Comparison of ENCODE assay signal across 9 cellular contexts in the genomic region with DNA sequence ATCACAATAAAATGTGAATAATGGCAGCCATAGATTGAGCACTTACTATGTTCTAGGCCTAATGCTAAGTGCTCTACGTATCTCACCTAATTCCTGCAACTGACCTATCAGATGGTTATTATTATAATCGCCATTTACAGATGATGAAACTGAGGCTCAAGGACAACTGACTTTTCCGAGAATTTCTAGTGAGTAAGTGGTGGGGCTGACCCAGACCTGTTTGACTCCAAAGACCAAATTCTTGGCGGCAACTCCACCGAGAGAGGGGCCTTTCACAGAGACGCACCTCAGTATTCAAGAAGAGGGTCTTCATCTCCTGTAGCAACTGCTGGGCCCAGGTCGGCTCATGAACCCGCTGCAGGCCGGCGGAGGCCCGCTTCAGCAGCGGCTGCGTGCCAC. TPM values are rescaled to one million over a fixed set of nuclear protein-coding genes. Genes with fewer than 3 reads are reported as not detected.
A peak's percentile ranks its signal among the peaks of the same experiment; 100 is the strongest.
DNase-seq lines count a peak whose midpoint lies in the region; ATAC-seq, FAIRE-seq and TF ChIP-seq lines count a peak whose summit lies in the region.
"Had no signal": no experiment of that assay in that cellular context is flagged by ENCODE, and none has a peak within 500 bp of the region (broad histone marks: within the 10 kb centered on the region; RNA-seq: fewer than 3 reads in every experiment).

No MANE protein-coding gene starts in this region.

- intact Hi-C loops in GM12878 (cut with micrococcal nuclease; ENCODE audit: unreplicated experiment) (no loop called here), upper lobe of right lung (cut with DNase I) (no loop called here)

- no peaks in the 10 kb centered on the region for H3K9me3 Mint-ChIP-seq in activated naive CD4-positive, alpha-beta T cell treated with anti-CD3 and anti-CD28 coated beads, Interleukin-2, amount 50 U/mL, for 24 hours
- H3K9me3 Mint-ChIP-seq in memory B cell: no peaks in the 10 kb centered on the region

- H3K4me2 ChIP-seq in GM12878 (ENCODE audit: control insufficient read depth, insufficient read depth): peak overlapping the region; percentile 92

- no peak for DNase-seq in activated naive CD4-positive, alpha-beta T cell treated with anti-CD3 and anti-CD28 coated beads, Interleukin-2, amount 50 U/mL, for 16 hours
- DNase-seq in GM12878 (ENCODE audit: low read depth, low spot score) (no peak), memory B cell (ENCODE audit: low spot score in 2 of 2) (no peak), upper lobe of right lung (no peak), NCI-H345 (lab: John Stamatoyannopoulos, UW) (no peak), amniotic stem cell (lab: John Stamatoyannopoulos, UW) (no peak)

- H3K4me1 ChIP-seq in GM12878 (ENCODE audit: control insufficient read depth, insufficient read depth, low read length) (peaks cover 12% of the 10 kb centered on the region), upper lobe of right lung (peaks cover 24% of the 10 kb centered on the region)

- TF ChIP-seq CTCF in GM12878 (IDR thresholded peaks at IDR 0.05 in 2 of 3, conservative IDR thresholded peaks at IDR 0.05 in 1 of 3; ENCODE audit: control insufficient read depth in 2 of 3, extremely low read depth in 1 of 3, insufficient read depth in 1 of 3, low read depth in 3 of 3, low read length in 3 of 3) (no peak), upper lobe of right lung (IDR thresholded peaks at IDR 0.05) (no peak)

- in situ Hi-C loops in GM12878 (cut with MboI): no loop called here

- no peaks in the 10 kb centered on the region for H3K27me3 Mint-ChIP-seq in activated naive CD4-positive, alpha-beta T cell treated with anti-CD3 and anti-CD28 coated beads, Interleukin-2, amount 50 U/mL, for 24 hours
- H3K27me3 Mint-ChIP-seq in memory B cell: no peaks in the 10 kb centered on the region

- FAIRE-seq in GM12878 (lab: Jason Lieb, UNC): no peak

- TF ChIP-seq POLR2A in GM12878 (IDR thresholded peaks at IDR 0.05; ENCODE audit: low read depth, low read length): no peak

- H3K4me1 Mint-ChIP-seq in activated naive CD4-positive, alpha-beta T cell treated with anti-CD3 and anti-CD28 coated beads, Interleukin-2, amount 50 U/mL, for 24 hours: peaks cover 40% of the 10 kb centered on the region
- H3K4me1 Mint-ChIP-seq in memory B cell: peaks cover 22% of the 10 kb centered on the region

- POLR2A ChIA-PET in GM12878 (lab: Charles Lee): interaction anchor here (1.0 to 1.3 kb wide), 3 partner anchors 19 to 114 kb away, joined by 3 to 4 read pairs (median 4); a partner anchor contains a TSS

- no peaks in the 10 kb centered on the region for H3K9me3 ChIP-seq in GM12878 (replicated peaks; ENCODE audit: control insufficient read depth, insufficient read depth, low read length)
- no peaks in the 10 kb centered on the region for H3K9me3 ChIP-seq in upper lobe of right lung

- RAD21 ChIA-PET in GM12878 (lab: Charles Lee; ENCODE audit: unreplicated experiment): interaction anchor here (1.0 to 2.0 kb wide), 7 partner anchors 11 to 114 kb away, joined by 3 to 10 read pairs (median 4); a partner anchor contains a TSS

- peak overlapping the region; percentile 99 for H3K9ac ChIP-seq in GM12878 (ENCODE audit: control insufficient read depth, insufficient read depth, low read length)

- no TSS peak for BruUV-seq in GM12878 (replicated peaks; lab: Mats Ljungman, UMichigan)

- H3K27me3 ChIP-seq in GM12878 (replicated peaks in 1 of 2; ENCODE audit: control insufficient read depth in 2 of 2, insufficient read depth in 2 of 2, low read length in 1 of 2) (no peaks in the 10 kb centered on the region), upper lobe of right lung (no peaks in the 10 kb centered on the region)

- H3K27ac ChIP-seq in GM12878 (ENCODE audit: control insufficient read depth, insufficient read depth) (no peak overlapping the region; the same call in 1 of the 2 replicates), upper lobe of right lung (peak overlapping the region; percentile 97)

- H3K79me2 ChIP-seq in GM12878 (ENCODE audit: control insufficient read depth, insufficient read depth, low read length): peaks cover 29% of the 10 kb centered on the region

- H3K4me3 ChIP-seq in GM12878 (peak overlapping the region; percentile 89), upper lobe of right lung (peak overlapping the region; percentile 92)

- ATAC-seq in GM12878 (no peak), memory B cell (ENCODE audit: low read depth) (no peak), upper lobe of right lung (no peak), GM18861 (IDR thresholded peaks at IDR 0.05; ENCODE audit: unreplicated experiment) (no peak)

- H4K20me1 ChIP-seq in GM12878 (ENCODE audit: control insufficient read depth, insufficient read depth): no peaks in the 10 kb centered on the region

- under 1% methylated on average over 13 of the region's 13 CpGs for WGBS in GM12878 (ENCODE audit: insufficient coverage, insufficient replicate concordance, low lambda C conversion rate, missing lambda C conversion rate)

- no peak for TF ChIP-seq EP300 in GM12878 (IDR thresholded peaks at IDR 0.05; ENCODE audit: borderline replicate concordance in 1 of 2, control insufficient read depth in 1 of 2, low read depth in 2 of 2, low read length in 2 of 2)

- H2AFZ ChIP-seq in GM12878 (ENCODE audit: control insufficient read depth, low read depth, low read length): peak overlapping the region; percentile 89; the same call in 1 of the 2 replicates

- peaks cover 12% of the 10 kb centered on the region for H3K36me3 Mint-ChIP-seq in activated naive CD4-positive, alpha-beta T cell treated with anti-CD3 and anti-CD28 coated beads, Interleukin-2, amount 50 U/mL, for 24 hours
- H3K36me3 Mint-ChIP-seq in memory B cell: peaks cover 15% of the 10 kb centered on the region

- peak overlapping the region; percentile 95 for H3K4me3 Mint-ChIP-seq in activated naive CD4-positive, alpha-beta T cell treated with anti-CD3 and anti-CD28 coated beads, Interleukin-2, amount 50 U/mL, for 24 hours
- peak overlapping the region; percentile 98 for H3K4me3 Mint-ChIP-seq in memory B cell

- H3K36me3 ChIP-seq in GM12878 (ENCODE audit: control insufficient read depth in 2 of 2, insufficient read depth in 2 of 2, low read length in 1 of 2) (peaks cover 2 to 16% of the 10 kb centered on the region in 2 experiments), upper lobe of right lung (peaks cover 35% of the 10 kb centered on the region)

- CTCF ChIA-PET in GM12878 (lab: Yijun Ruan, JAX): interaction anchor here (0.8 to 6.0 kb wide), 7 partner anchors 14 to 192 kb away, joined by 3 to 46 read pairs (median 5); a partner anchor contains a TSS

- no peak for TF ChIP-seq RAD21 in GM12878 (IDR thresholded peaks at IDR 0.05; ENCODE audit: insufficient read depth, low read depth, low read length)

- SMC1A ChIA-PET in GM12878 (lab: Charles Lee; ENCODE audit: uncharacterized antibody, unreplicated experiment): interaction anchor here (1.0 to 2.0 kb wide), 5 partner anchors 20 to 95 kb away, joined by 3 to 11 read pairs (median 3); no protein-coding TSS in a partner anchor

- no peak overlapping the region for H3K27ac Mint-ChIP-seq in activated naive CD4-positive, alpha-beta T cell treated with anti-CD3 and anti-CD28 coated beads, Interleukin-2, amount 50 U/mL, for 24 hours
- peak overlapping the region; percentile 97 for H3K27ac Mint-ChIP-seq in memory B cell

RNA-seq across cellular contexts. Expression of a gene that starts 0.6 kb away (rescaled TPM):
- 45.3 and 48.5 TPM in 2 replicates for total RNA-seq in GM12878 (2013; cell fraction: nucleolus; rRNA removed)
- total RNA-seq in GM12878 (2014; rRNA removed) (8.1 and 8.8 TPM in 2 replicates), GM12878 (2014; rRNA removed; fragmentation: Illumina TruSeq; extraction: Trizol) (4.8 and 5.2 TPM in 2 replicates), GM12878 (2021) (6.2 and 10.9 TPM in 2 replicates), upper lobe of right lung (22.3 TPM)
- 6.0 TPM for polyA plus RNA-seq in GM12878 (2011; ENCODE audit: low read depth)
- polyA plus RNA-seq in GM12878 (2011; rRNA removed) (3.8 and 5.1 TPM in 2 replicates), GM12878 (2014; fragmentation: Illumina TruSeq; extraction: Trizol) (4.5 and 6.0 TPM in 2 replicates), GM12878 (2014; fragmentation: Nextera tagmentation; extraction: Ambion mirVana) (1 to 10 TPM; 2.9 to 4.5 TPM), GM12878 (2014; rRNA removed) (6.8 and 10.7 TPM in 2 replicates), GM12878 (2016; fragmentation: Nextera tagmentation; extraction: Ambion mirVana) (1 to 10 TPM; 8.6 TPM)
- polyA plus RNA-seq in GM12878 (2011; cell fraction: cytosol; rRNA removed): 5.5 and 6.8 TPM in 2 replicates
- 41.0 and 47.4 TPM in 2 replicates for polyA plus RNA-seq in GM12878 (2011; cell fraction: nucleus; rRNA removed)
- polyA plus RNA-seq in GM12878 (2012): 9.3 and 10.1 TPM in 2 replicates
- 12.0 and 17.4 TPM in 2 replicates for polyA minus RNA-seq in GM12878 (2011; rRNA and poly(A)+ RNA removed)
- 3.2 and 5.1 TPM in 2 replicates for polyA minus RNA-seq in GM12878 (2011; cell fraction: cytosol; rRNA and poly(A)+ RNA removed)
- 14.7 and 19.6 TPM in 2 replicates for polyA minus RNA-seq in GM12878 (2011; cell fraction: nucleus; rRNA and poly(A)+ RNA removed)

RNA-seq across cellular contexts. Expression of a gene that starts 0.6 kb away (rescaled TPM):
- total RNA-seq in GM12878 (2013; cell fraction: nucleolus; rRNA removed): 24.1 and 25.0 TPM in 2 replicates
- total RNA-seq in GM12878 (2014; rRNA removed): 293 and 313 TPM in 2 replicates
- 302 and 305 TPM in 2 replicates for total RNA-seq in GM12878 (2014; rRNA removed; fragmentation: Illumina TruSeq; extraction: Trizol)
- total RNA-seq in GM12878 (2021): 208 and 211 TPM in 2 replicates
- 407 TPM for polyA plus RNA-seq in GM12878 (2011; ENCODE audit: low read depth)
- polyA plus RNA-seq in GM12878 (2011; rRNA removed): 235 and 374 TPM in 2 replicates
- polyA plus RNA-seq in GM12878 (2011; cell fraction: cytosol; rRNA removed): 589 and 658 TPM in 2 replicates
- polyA plus RNA-seq in GM12878 (2011; cell fraction: nucleus; rRNA removed): 65.9 and 123 TPM in 2 replicates
- 194 and 212 TPM in 2 replicates for polyA plus RNA-seq in GM12878 (2012)
- polyA plus RNA-seq in GM12878 (2014; fragmentation: Illumina TruSeq; extraction: Trizol): 457 and 499 TPM in 2 replicates
- polyA plus RNA-seq in GM12878 (2014; fragmentation: Nextera tagmentation; extraction: Ambion mirVana): 100 to 1,000 TPM; 572 to 606 TPM
- polyA plus RNA-seq in GM12878 (2014; rRNA removed): 293 and 306 TPM in 2 replicates
- 100 to 1,000 TPM; 342 to 362 TPM for polyA plus RNA-seq in GM12878 (2016; fragmentation: Nextera tagmentation; extraction: Ambion mirVana)
- 425 and 517 TPM in 2 replicates for polyA minus RNA-seq in GM12878 (2011; rRNA and poly(A)+ RNA removed)
- polyA minus RNA-seq in GM12878 (2011; cell fraction: cytosol; rRNA and poly(A)+ RNA removed): 107 and 134 TPM in 2 replicates
- polyA minus RNA-seq in GM12878 (2011; cell fraction: nucleus; rRNA and poly(A)+ RNA removed): 30.1 and 58.2 TPM in 2 replicates
- 116 TPM for total RNA-seq in upper lobe of right lung

RNA-seq across cellular contexts. Expression of a gene that starts 12.7 kb away (rescaled TPM):
- total RNA-seq in GM12878 (2013; cell fraction: nucleolus; rRNA removed): not detected in 2 replicates
- total RNA-seq in GM12878 (2014; rRNA removed) (not detected in 2 replicates), GM12878 (2014; rRNA removed; fragmentation: Illumina TruSeq; extraction: Trizol) (not detected in 2 replicates), GM12878 (2021) (0.13 and 0.15 TPM in 2 replicates), upper lobe of right lung (not detected)
- polyA plus RNA-seq in GM12878 (2011; ENCODE audit: low read depth): not detected
- polyA plus RNA-seq in GM12878 (2011; rRNA removed) (not detected in 2 replicates), GM12878 (2014; fragmentation: Illumina TruSeq; extraction: Trizol) (not detected in 2 replicates), GM12878 (2014; fragmentation: Nextera tagmentation; extraction: Ambion mirVana) (not detected), GM12878 (2014; rRNA removed) (not detected in 2 replicates), GM12878 (2016; fragmentation: Nextera tagmentation; extraction: Ambion mirVana) (under 1 TPM; 0.12 to 0.21 TPM)
- not detected in 2 replicates for polyA plus RNA-seq in GM12878 (2011; cell fraction: cytosol; rRNA removed)
- 0.18 and 0.25 TPM in 2 replicates for polyA plus RNA-seq in GM12878 (2011; cell fraction: nucleus; rRNA removed)
- 0.14 and 0.17 TPM in 2 replicates for polyA plus RNA-seq in GM12878 (2012)
- not detected in 2 replicates for polyA minus RNA-seq in GM12878 (2011; rRNA and poly(A)+ RNA removed)
- polyA minus RNA-seq in GM12878 (2011; cell fraction: cytosol; rRNA and poly(A)+ RNA removed): not detected in 2 replicates
- polyA minus RNA-seq in GM12878 (2011; cell fraction: nucleus; rRNA and poly(A)+ RNA removed): 0.19 TPM in 1 of 2 replicates, not detected in the other
- total RNA-seq: pulmonary artery endothelial cell had no signal

RNA-seq across cellular contexts. Expression of a gene that starts 16.1 kb away (rescaled TPM):
- 7.0 and 8.8 TPM in 2 replicates for total RNA-seq in GM12878 (2013; cell fraction: nucleolus; rRNA removed)
- total RNA-seq in GM12878 (2014; rRNA removed) (5.1 and 5.2 TPM in 2 replicates), GM12878 (2014; rRNA removed; fragmentation: Illumina TruSeq; extraction: Trizol) (5.3 and 5.6 TPM in 2 replicates), GM12878 (2021) (2.9 and 3.3 TPM in 2 replicates), upper lobe of right lung (1.2 TPM)
- 1.0 TPM for polyA plus RNA-seq in GM12878 (2011; ENCODE audit: low read depth)
- polyA plus RNA-seq in GM12878 (2011; rRNA removed) (3.1 and 4.1 TPM in 2 replicates), GM12878 (2014; fragmentation: Illumina TruSeq; extraction: Trizol) (6.8 and 7.5 TPM in 2 replicates), GM12878 (2014; fragmentation: Nextera tagmentation; extraction: Ambion mirVana) (1 to 10 TPM; 2.1 to 3.8 TPM), GM12878 (2014; rRNA removed) (5.5 and 6.4 TPM in 2 replicates), GM12878 (2016; fragmentation: Nextera tagmentation; extraction: Ambion mirVana) (1 to 10 TPM; 4.8 to 5.1 TPM)
- polyA plus RNA-seq in GM12878 (2011; cell fraction: cytosol; rRNA removed): 3.7 and 5.7 TPM in 2 replicates
- polyA plus RNA-seq in GM12878 (2011; cell fraction: nucleus; rRNA removed): 6.7 and 8.0 TPM in 2 replicates
- 2.3 and 2.4 TPM in 2 replicates for polyA plus RNA-seq in GM12878 (2012)
- polyA minus RNA-seq in GM12878 (2011; rRNA and poly(A)+ RNA removed): 3.1 and 5.3 TPM in 2 replicates
- polyA minus RNA-seq in GM12878 (2011; cell fraction: cytosol; rRNA and poly(A)+ RNA removed): 1.1 and 1.6 TPM in 2 replicates
- polyA minus RNA-seq in GM12878 (2011; cell fraction: nucleus; rRNA and poly(A)+ RNA removed): 4.1 and 6.5 TPM in 2 replicates

RNA-seq across cellular contexts. Expression of a gene that starts 21.2 kb away (rescaled TPM):
- total RNA-seq in GM12878 (2013; cell fraction: nucleolus; rRNA removed): 43.6 and 44.7 TPM in 2 replicates
- total RNA-seq in GM12878 (2014; rRNA removed) (95.9 and 101 TPM in 2 replicates), GM12878 (2014; rRNA removed; fragmentation: Illumina TruSeq; extraction: Trizol) (57.3 and 66.2 TPM in 2 replicates), GM12878 (2021) (87.1 and 89.7 TPM in 2 replicates), upper lobe of right lung (2.7 TPM)
- polyA plus RNA-seq in GM12878 (2011; ENCODE audit: low read depth): 25.9 TPM
- polyA plus RNA-seq in GM12878 (2011; rRNA removed) (66.2 and 91.5 TPM in 2 replicates), GM12878 (2014; fragmentation: Illumina TruSeq; extraction: Trizol) (14.2 and 48.9 TPM in 2 replicates), GM12878 (2014; fragmentation: Nextera tagmentation; extraction: Ambion mirVana) (10 to 100 TPM; 10.5 to 29.8 TPM), GM12878 (2014; rRNA removed) (102 and 111 TPM in 2 replicates), GM12878 (2016; fragmentation: Nextera tagmentation; extraction: Ambion mirVana) (100 to 1,000 TPM; 127 to 135 TPM)
- 150 and 206 TPM in 2 replicates for polyA plus RNA-seq in GM12878 (2011; cell fraction: cytosol; rRNA removed)
- 89.4 and 110 TPM in 2 replicates for polyA plus RNA-seq in GM12878 (2011; cell fraction: nucleus; rRNA removed)
- 67.5 and 79.9 TPM in 2 replicates for polyA plus RNA-seq in GM12878 (2012)
- 32.7 and 85.5 TPM in 2 replicates for polyA minus RNA-seq in GM12878 (2011; rRNA and poly(A)+ RNA removed)
- polyA minus RNA-seq in GM12878 (2011; cell fraction: cytosol; rRNA and poly(A)+ RNA removed): 30.9 and 31.1 TPM in 2 replicates
- 16.8 and 33.4 TPM in 2 replicates for polyA minus RNA-seq in GM12878 (2011; cell fraction: nucleus; rRNA and poly(A)+ RNA removed)
